4 cellular contexts compared by ENCODE assay signal in the genomic region with DNA sequence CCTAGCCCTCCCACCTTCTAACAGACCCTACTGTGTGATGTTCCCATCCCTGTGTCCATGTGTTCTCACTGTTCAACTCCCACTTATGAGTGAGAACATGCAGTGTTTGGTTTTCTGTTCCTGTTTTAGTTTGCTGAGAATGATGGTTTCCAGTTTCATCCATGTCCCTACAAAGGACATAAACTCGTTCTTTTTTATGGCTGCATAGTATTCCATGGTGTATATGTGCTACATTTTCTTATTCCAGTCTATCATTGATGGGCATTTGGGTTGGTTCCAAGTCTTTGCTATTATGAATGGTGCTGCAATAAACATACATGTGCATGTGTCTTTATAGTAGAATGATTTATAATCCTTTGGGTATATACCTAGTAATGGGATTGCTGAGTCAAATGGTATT. TPM values are rescaled to one million over a fixed set of nuclear protein-coding genes. Genes with fewer than 3 reads are reported as not detected.
"Had no signal": no experiment of that assay in that cellular context is flagged by ENCODE, and none has a peak within 500 bp of the region (broad histone marks: within the 10 kb centered on the region; RNA-seq: fewer than 3 reads in every experiment).

No MANE protein-coding gene starts in this region.

RNA-seq across cellular contexts. Expression of a gene that starts 18.0 kb away (rescaled TPM):
- total RNA-seq: LHCN-M2, M059J, MCF 10A, NCI-H460 had no signal
